Comparison of ENCODE assay signal across 1 cellular context in genomic region chr17:28728364-28729200, GRCh38.
TF ChIP-seq lines count a peak whose summit lies in the region.

TSS of gene NEK8 (plus strand) at chr17:28728788. CDS start at chr17:28728814, 26 bp downstream.

TF ChIP-seq in GM12878, 131 proteins besides CTCF, POLR2A, EP300 and RAD21 (continued from another document and continues in another):
- TF ChIP-seq ASH2L (IDR thresholded peaks at IDR 0.05; ENCODE audit: borderline replicate concordance, low read depth) (peak; percentile 54; the same call in 1 of the 2 replicates), NRF1 (conservative IDR thresholded peaks at IDR 0.05; ENCODE audit: low read depth, low read length) (peak; percentile 55), SREBF2 (IDR thresholded peaks at IDR 0.05; ENCODE audit: low read length) (no peak), BCL3 (IDR thresholded peaks at IDR 0.05; ENCODE audit: borderline replicate concordance, insufficient read depth, low read depth, low read length, poor library complexity, severe bottlenecking) (no peak), CEBPB (IDR thresholded peaks at IDR 0.05; ENCODE audit: borderline replicate concordance in 1 of 2, low read depth in 2 of 2, low read length in 2 of 2) (no peak), HDAC2 (IDR thresholded peaks at IDR 0.05) (no peak), JUNB (IDR thresholded peaks at IDR 0.05) (no peak), EZH2 (IDR thresholded peaks at IDR 0.05; ENCODE audit: borderline replicate concordance, control insufficient read depth, low read depth, low read length) (no peak), NR2C1 (IDR thresholded peaks at IDR 0.05) (no peak), TAF1 (IDR thresholded peaks at IDR 0.05; ENCODE audit: borderline replicate concordance, low read depth, low read length) (peak; percentile 44; the same call in 1 of the 2 replicates), ZNF687 (IDR thresholded peaks at IDR 0.05) (no peak; the same call in 1 of the 2 replicates), ZSCAN29 (IDR thresholded peaks at IDR 0.05) (no peak), RFX5 (IDR thresholded peaks at IDR 0.05; ENCODE audit: low read depth, low read length) (no peak), RB1 (IDR thresholded peaks at IDR 0.05; ENCODE audit: borderline replicate concordance) (no peak; the same call in 1 of the 2 replicates), MAX (IDR thresholded peaks at IDR 0.05; ENCODE audit: low read depth, low read length) (peak; percentile 62), NKRF (conservative IDR thresholded peaks at IDR 0.05) (peak; percentile 39; the same call in 1 of the 2 replicates), CUX1 (IDR thresholded peaks at IDR 0.05; ENCODE audit: insufficient replicate concordance, low read depth, low read length) (no peak), RELB (IDR thresholded peaks at IDR 0.05; ENCODE audit: low read depth) (peak; percentile 51; the same call in 1 of the 2 replicates), KDM1A (IDR thresholded peaks at IDR 0.05; ENCODE audit: borderline replicate concordance) (no peak), NR2F1 (conservative IDR thresholded peaks at IDR 0.05) (no peak), NR2C2 (IDR thresholded peaks at IDR 0.05; ENCODE audit: borderline replicate concordance, control insufficient read depth, insufficient read length, low read depth) (no peak), REST (IDR thresholded peaks at IDR 0.05; ENCODE audit: low read depth, low read length) (no peak), EGR1 (IDR thresholded peaks at IDR 0.05; ENCODE audit: borderline replicate concordance in 1 of 2, low read depth in 2 of 2, low read length in 2 of 2) (no peak), CEBPZ (IDR thresholded peaks at IDR 0.05; ENCODE audit: low read depth, low read length) (no peak), PKNOX1 (IDR thresholded peaks at IDR 0.05) (peak; percentile 84), NFIC (IDR thresholded peaks at IDR 0.05; ENCODE audit: low read depth, low read length) (no peak), NBN (IDR thresholded peaks at IDR 0.05) (peak; percentile 80)
